In the genomic region with DNA sequence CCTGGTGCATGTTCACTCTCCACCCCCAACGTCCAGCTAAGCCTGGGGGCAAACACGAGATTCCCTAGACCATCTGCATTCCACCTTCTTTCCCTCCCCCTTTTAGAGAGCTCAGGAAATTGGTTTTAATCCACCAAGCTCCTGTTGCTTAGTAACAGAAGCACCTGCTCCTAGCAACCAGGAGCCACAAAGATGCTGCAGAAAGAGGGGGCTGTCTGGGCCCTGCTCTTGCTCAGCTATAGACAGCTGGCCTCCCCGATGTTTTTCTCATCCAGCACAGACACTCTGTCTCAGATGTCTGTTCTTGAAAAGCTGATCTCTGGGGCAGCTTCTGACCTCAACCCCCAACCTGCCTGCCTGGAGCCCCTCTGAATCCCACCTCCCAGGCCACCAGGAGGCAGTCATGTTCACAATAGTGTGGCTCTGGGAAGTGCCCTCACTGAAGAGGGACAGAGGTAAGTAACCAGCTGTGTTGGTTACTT, we compare ENCODE assay signal across 10 cellular contexts.
DNase-seq lines count a peak whose midpoint lies in the region; ATAC-seq and TF ChIP-seq lines count a peak whose summit lies in the region.
"Had no signal": no experiment of that assay in that cellular context is flagged by ENCODE, and none has a peak within 500 bp of the region (broad histone marks: within the 10 kb centered on the region; RNA-seq: fewer than 3 reads in every experiment).

No MANE protein-coding gene starts in this region.

- 56% methylated on average over 2 of the region's 3 CpGs for WGBS in right lobe of liver (ENCODE audit: insufficient coverage, low coverage, low lambda C conversion rate, missing lambda C conversion rate)
- 44 to 50% methylated on average over 2 to 3 of the region's 3 CpGs for WGBS in esophagus squamous epithelium, 2 donors

- H3K9me3 ChIP-seq in HUES6 (ENCODE audit: control insufficient read depth, insufficient read depth, low read depth, low read length) (no peaks in the 10 kb centered on the region), right lobe of liver (no peaks in the 10 kb centered on the region), esophagus squamous epithelium (no peaks in the 10 kb centered on the region), tibial artery (no peaks in the 10 kb centered on the region)

- H3K4me3 ChIP-seq in HUES6 (ENCODE audit: low read depth, low read length) = no peak overlapping the region
- H3K4me3 ChIP-seq in right lobe of liver = no peak overlapping the region
- H3K4me3 ChIP-seq in esophagus squamous epithelium = no peak overlapping the region
- H3K4me3 ChIP-seq in tibial artery = no peak overlapping the region

- no peak for TF ChIP-seq POLR2A in right lobe of liver (IDR thresholded peaks at IDR 0.05)
- no peak for TF ChIP-seq POLR2A in esophagus squamous epithelium (IDR thresholded peaks at IDR 0.05)

- DNase-seq in ELF-1 (ENCODE audit: low read depth, low spot score) (peak; percentile 96), right lobe of liver (no peak), middle frontal gyrus (ENCODE audit: extremely low spot score, low spot score) (no peak), esophagus squamous epithelium (lab: John Stamatoyannopoulos, UW) (no peak), tibial artery (no peak), RPMI8226 (no peak)
- peak; percentile 25 to 43 for DNase-seq in activated CD4-positive, alpha-beta T cell treated with anti-CD3 and anti-CD28 coated beads, Interleukin-2, amount 50 U/mL, for 48 hours
- DNase-seq: activated naive CD8-positive, alpha-beta T cell treated with anti-CD3 and anti-CD28 coated beads, Interleukin-2, amount 10 ng/mL, durations not matched to agents 7 days and 5 days had no signal

- peak; percentile 9 to 58 (median 38) for ATAC-seq in right lobe of liver
- ATAC-seq: left colon had no signal

- no peak overlapping the region for H3K27ac ChIP-seq in HUES6 (ENCODE audit: low read depth, low read length)
- no peak overlapping the region for H3K27ac ChIP-seq in right lobe of liver
- H3K27ac ChIP-seq in esophagus squamous epithelium = no peak overlapping the region
- no peak overlapping the region for H3K27ac ChIP-seq in tibial artery

- intact Hi-C loops in right lobe of liver (cut with DNase I) (no loop called here), esophagus squamous epithelium (cut with DNase I) (no loop called here), tibial artery (cut with DNase I; ENCODE audit: low total_unique reads) (no loop called here)

- TF ChIP-seq CTCF in right lobe of liver (IDR thresholded peaks at IDR 0.05) (peak; percentile 10 to 25 (median 21)), esophagus squamous epithelium (IDR thresholded peaks at IDR 0.05) (no peak), tibial artery (IDR thresholded peaks at IDR 0.05) (no peak)

- H3K27me3 ChIP-seq in HUES6 (ENCODE audit: control insufficient read depth, insufficient read depth, low read length) (no peaks in the 10 kb centered on the region), right lobe of liver (no peaks in the 10 kb centered on the region), esophagus squamous epithelium (no peaks in the 10 kb centered on the region), tibial artery (no peaks in the 10 kb centered on the region)

- H3K4me1 ChIP-seq in HUES6 (ENCODE audit: control insufficient read depth, insufficient read depth, low read length) (peaks cover 43% of the 10 kb centered on the region), right lobe of liver (no peaks in the 10 kb centered on the region), esophagus squamous epithelium (no peaks in the 10 kb centered on the region), tibial artery (no peaks in the 10 kb centered on the region)

- no peaks in the 10 kb centered on the region for H3K36me3 ChIP-seq in HUES6 (ENCODE audit: control insufficient read depth, insufficient read depth, low read length)
- H3K36me3 ChIP-seq in right lobe of liver = no peaks in the 10 kb centered on the region
- no peaks in the 10 kb centered on the region for H3K36me3 ChIP-seq in esophagus squamous epithelium
- H3K36me3 ChIP-seq in tibial artery = no peaks in the 10 kb centered on the region

- peak overlapping the region; percentile 22 for H3K9ac ChIP-seq in HUES6 (ENCODE audit: low read length)

Comparison
In these comparisons a context has a peak if more than half of its experiments do, and no peak if none do; other contexts are left out.
1. DNase-seq: peak in ELF-1 (single experiment) and activated CD4-positive, alpha-beta T cell treated with anti-CD3 and anti-CD28 coated beads, Interleukin-2, amount 50 U/mL, for 48 hours (2 of 2); none in right lobe of liver (0 of 3), middle frontal gyrus (single experiment), esophagus squamous epithelium (single experiment), tibial artery (0 of 2) and RPMI8226 (single experiment).
2. CTCF ChIP-seq: peak in right lobe of liver (4 of 4); none in esophagus squamous epithelium (0 of 6) and tibial artery (0 of 2).